ENCODE assay signal across 8 cellular contexts in genomic region chr1:226223786-226224244, GRCh38. TPM values are rescaled to one million over a fixed set of nuclear protein-coding genes. Genes with fewer than 3 reads are reported as not detected.
DNase-seq lines count a peak whose midpoint lies in the region; ATAC-seq and TF ChIP-seq lines count a peak whose summit lies in the region.

No MANE protein-coding gene starts in this region.

- no peak for TF ChIP-seq EP300 in upper lobe of left lung (IDR thresholded peaks at IDR 0.05)

- H3K27me3 ChIP-seq in upper lobe of left lung = peaks cover 0 to 14% (median 7%) of the 10 kb centered on the region in 4 donors

- H3K4me3 ChIP-seq in upper lobe of left lung = peak overlapping the region in 3 of 4 donors; percentile 38 to 55 (median 52)

- peaks cover 11 to 14% (median 12%) of the 10 kb centered on the region in 4 donors for H3K4me1 ChIP-seq in upper lobe of left lung

- no peak overlapping the region for H3K27ac ChIP-seq in upper lobe of left lung

- WGBS in upper lobe of left lung, 2 donors = 0 to 8% methylated on average over 1 to 5 of the region's 55 CpGs

- no peaks in the 10 kb centered on the region for H3K36me3 Mint-ChIP-seq in IgD-negative memory B cell
- peaks cover 3% of the 10 kb centered on the region for H3K36me3 Mint-ChIP-seq in activated naive CD8-positive, alpha-beta T cell treated with anti-CD3 and anti-CD28 coated beads, Interleukin-2, amount 10 ng/mL, durations not matched to agents 7 days and 5 days

- TF ChIP-seq POLR2A in upper lobe of left lung (IDR thresholded peaks at IDR 0.05) = no peak

- H3K9me3 ChIP-seq in upper lobe of left lung = no peaks in the 10 kb centered on the region

- peak overlapping the region; percentile 89 to 96 (median 92) for H3K4me3 Mint-ChIP-seq in IgD-negative memory B cell
- H3K4me3 Mint-ChIP-seq in activated naive CD8-positive, alpha-beta T cell treated with anti-CD3 and anti-CD28 coated beads, Interleukin-2, amount 10 ng/mL, durations not matched to agents 7 days and 5 days = peak overlapping the region; percentile 80

- ATAC-seq in GM21576 (IDR thresholded peaks at IDR 0.05; ENCODE audit: unreplicated experiment) (peak; percentile 83), upper lobe of left lung (ENCODE audit: low FRiP score in 2 of 2) (peak in 1 of 2 donors; percentile 10)
- ATAC-seq in activated naive CD8-positive, alpha-beta T cell treated with anti-CD3 and anti-CD28 coated beads, Interleukin-2, amount 10 ng/mL, durations not matched to agents 7 days and 5 days (ENCODE audit: low read depth) = peak; percentile 78

- no peaks in the 10 kb centered on the region for H3K36me3 ChIP-seq in upper lobe of left lung

- peak overlapping the region in 1 of 3 donors; percentile 78 for H3K27ac Mint-ChIP-seq in IgD-negative memory B cell
- H3K27ac Mint-ChIP-seq in activated naive CD8-positive, alpha-beta T cell treated with anti-CD3 and anti-CD28 coated beads, Interleukin-2, amount 10 ng/mL, durations not matched to agents 7 days and 5 days = no peak overlapping the region

- peaks cover 7 to 14% (median 10%) of the 10 kb centered on the region in 3 donors for H3K4me1 Mint-ChIP-seq in IgD-negative memory B cell
- H3K4me1 Mint-ChIP-seq in activated naive CD8-positive, alpha-beta T cell treated with anti-CD3 and anti-CD28 coated beads, Interleukin-2, amount 10 ng/mL, durations not matched to agents 7 days and 5 days = no peaks in the 10 kb centered on the region

- H3K9me3 Mint-ChIP-seq in IgD-negative memory B cell = no peaks in the 10 kb centered on the region
- no peaks in the 10 kb centered on the region for H3K9me3 Mint-ChIP-seq in activated naive CD8-positive, alpha-beta T cell treated with anti-CD3 and anti-CD28 coated beads, Interleukin-2, amount 10 ng/mL, durations not matched to agents 7 days and 5 days

- POLR2A ChIA-PET in activated naive CD8-positive, alpha-beta T cell treated with anti-CD3 and anti-CD28 coated beads, Interleukin-2, amount 10 ng/mL, durations not matched to agents 7 days and 5 days (lab: Charles Lee) = no interaction called here

- no peaks in the 10 kb centered on the region for H3K27me3 Mint-ChIP-seq in IgD-negative memory B cell
- H3K27me3 Mint-ChIP-seq in activated naive CD8-positive, alpha-beta T cell treated with anti-CD3 and anti-CD28 coated beads, Interleukin-2, amount 10 ng/mL, durations not matched to agents 7 days and 5 days = peaks cover 35% of the 10 kb centered on the region

- DNase-seq in NCI-H2171 treated with DMSO at 0.1 percent for 48 hours (lab: John Stamatoyannopoulos, UW) (peak; percentile 11), NCI-H2171 (lab: John Stamatoyannopoulos, UW) (no peak), kidney tubule cell (ENCODE audit: low spot score) (peak; percentile 12), upper lobe of left lung (peak in 1 of 2 donors; percentile 87), superior temporal gyrus (ENCODE audit: extremely low spot score) (no peak)
- peak; percentile 69 for DNase-seq in activated naive CD8-positive, alpha-beta T cell treated with anti-CD3 and anti-CD28 coated beads, Interleukin-2, amount 10 ng/mL, durations not matched to agents 7 days and 5 days

- TF ChIP-seq CTCF in upper lobe of left lung (IDR thresholded peaks at IDR 0.05) = no peak

RNA-seq across cellular contexts. Expression of gene MIXL1, which starts 0.4 kb away (rescaled TPM):
- 1.6 TPM for polyA plus RNA-seq in IgD-negative memory B cell
- total RNA-seq in activated naive CD8-positive, alpha-beta T cell treated with anti-CD3 and anti-CD28 coated beads, Interleukin-2, amount 10 ng/mL, durations not matched to agents 7 days and 5 days = not detected
- under 1 TPM in 1 of 6 donors, not detected in 5; 0.20 TPM for total RNA-seq in upper lobe of left lung

RNA-seq across cellular contexts. Expression of gene ACBD3, which starts 37.3 kb away (rescaled TPM):
- polyA plus RNA-seq in IgD-negative memory B cell = 41.3 TPM
- total RNA-seq in activated naive CD8-positive, alpha-beta T cell treated with anti-CD3 and anti-CD28 coated beads, Interleukin-2, amount 10 ng/mL, durations not matched to agents 7 days and 5 days = 10 to 100 TPM; 21.0 to 22.6 TPM
- total RNA-seq in upper lobe of left lung = 10 to 100 TPM; 39.8 to 71.4 (median 40.8) TPM

Comparison
In these comparisons a context has a peak if more than half of its experiments do, and no peak if none do; other contexts are left out.
1. DNase-seq: peak in NCI-H2171 treated with DMSO at 0.1 percent for 48 hours (single experiment), activated naive CD8-positive, alpha-beta T cell treated with anti-CD3 and anti-CD28 coated beads, Interleukin-2, amount 10 ng/mL, durations not matched to agents 7 days and 5 days (single experiment) and kidney tubule cell (single experiment); none in NCI-H2171 (single experiment) and superior temporal gyrus (single experiment).